Comparison of ENCODE assay signal across 16 cellular contexts in the genomic region with DNA sequence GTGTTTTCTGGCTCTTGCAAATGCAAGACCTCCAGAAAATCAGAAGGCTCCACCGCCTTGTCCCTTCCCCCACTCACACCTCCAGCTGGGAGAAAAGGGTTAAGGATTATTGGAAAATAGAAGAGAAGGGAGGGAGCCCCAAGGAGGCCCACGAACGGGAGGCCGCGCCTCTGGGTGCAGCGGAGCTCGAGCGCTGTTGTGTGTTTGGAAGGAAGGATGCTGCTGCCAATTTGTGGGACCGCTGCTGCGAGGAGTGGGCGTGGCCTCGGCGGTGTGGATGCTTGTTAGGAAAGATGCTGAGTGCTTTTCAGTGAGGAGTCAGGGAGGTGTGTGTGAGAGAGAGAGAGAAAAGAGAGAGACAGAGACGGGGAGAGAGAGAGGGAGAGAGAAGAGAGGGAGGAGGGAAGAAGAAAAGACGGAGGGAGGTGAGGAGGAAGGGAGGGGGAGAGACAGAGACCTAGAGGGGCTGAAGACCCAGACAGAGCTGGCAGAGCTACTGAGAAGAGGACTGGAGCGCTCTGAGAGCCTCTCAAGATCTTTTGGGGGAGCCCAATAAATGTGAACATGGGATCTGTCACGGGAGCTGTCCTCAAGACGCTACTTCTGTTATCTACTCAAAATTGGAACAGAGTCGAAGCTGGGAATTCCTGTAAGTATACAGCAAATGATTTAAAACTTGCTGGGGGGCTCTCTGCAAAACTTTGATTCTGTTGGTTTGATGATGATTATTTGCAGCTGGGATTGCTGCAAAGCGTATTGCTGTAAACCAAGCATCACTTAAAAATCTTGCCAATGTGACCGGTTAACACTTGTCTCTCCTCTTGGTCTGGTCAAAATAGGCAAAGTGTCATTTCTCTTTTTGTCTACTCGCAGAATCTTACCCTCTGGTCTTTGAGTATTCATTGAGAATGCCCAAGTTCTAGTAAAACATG. TPM values are rescaled to one million over a fixed set of nuclear protein-coding genes. Genes with fewer than 3 reads are reported as not detected.
DNase-seq lines count a peak whose midpoint lies in the region; ATAC-seq and TF ChIP-seq lines count a peak whose summit lies in the region.
"Had no signal": no experiment of that assay in that cellular context is flagged by ENCODE, and none has a peak within 500 bp of the region (broad histone marks: within the 10 kb centered on the region; RNA-seq: fewer than 3 reads in every experiment).

Gene CNTNAP4 (plus strand): TSS at position 303 of the 932 bp plus-strand sequence. CDS start 262 bp downstream, at position 565.

- no peaks in the 10 kb centered on the region for H3K36me3 Mint-ChIP-seq in endodermal cell (ENCODE audit: low read depth)
- H3K36me3 Mint-ChIP-seq in nephron progenitor cell (ENCODE audit: low read depth), result no peaks in the 10 kb centered on the region
- H3K36me3 Mint-ChIP-seq: activated CD8-positive, alpha-beta memory T cell treated with anti-CD3 and anti-CD28 coated beads, Interleukin-2, amount 10 ng/mL, durations not matched to agents 7 days and 5 days; CD14-positive monocyte; immature natural killer cell had no signal

- no peak within 1 kb of the TSS for H3K4me3 Mint-ChIP-seq in endodermal cell
- peak within 1 kb of the TSS; percentile 74 for H3K4me3 Mint-ChIP-seq in nephron progenitor cell
- H3K4me3 Mint-ChIP-seq: activated CD8-positive, alpha-beta memory T cell treated with anti-CD3 and anti-CD28 coated beads, Interleukin-2, amount 10 ng/mL, durations not matched to agents 7 days and 5 days; CD14-positive monocyte; immature natural killer cell had no signal

- H3K27me3 Mint-ChIP-seq in endodermal cell (ENCODE audit: insufficient read depth), result peaks cover 31% of the 10 kb centered on the region
- H3K27me3 Mint-ChIP-seq in nephron progenitor cell (ENCODE audit: low read depth, poor library complexity), result peaks cover 15% of the 10 kb centered on the region
- H3K27me3 Mint-ChIP-seq: activated CD8-positive, alpha-beta memory T cell treated with anti-CD3 and anti-CD28 coated beads, Interleukin-2, amount 10 ng/mL, durations not matched to agents 7 days and 5 days had no signal

- H3K9ac ChIP-seq in endodermal cell (ENCODE audit: extremely low read depth, low read length, poor library complexity, severe bottlenecking), result no peak within 1 kb of the TSS

- H3K4me1 ChIP-seq in endodermal cell (ENCODE audit: control insufficient read depth, insufficient read depth, low read length), result peaks cover 4% of the 10 kb centered on the region
- H3K4me1 ChIP-seq: pancreas had no signal

- H3K27ac Mint-ChIP-seq in endodermal cell (no peak within 1 kb of the TSS), nephron progenitor cell (no peak within 1 kb of the TSS)
- H3K27ac Mint-ChIP-seq: activated CD8-positive, alpha-beta memory T cell treated with anti-CD3 and anti-CD28 coated beads, Interleukin-2, amount 10 ng/mL, durations not matched to agents 7 days and 5 days; CD14-positive monocyte; immature natural killer cell had no signal

- in situ Hi-C loops in KBM-7 (cut with MboI; ENCODE audit: low pct_unique_long_range_greater_than_20kb, low sequenced_read_pairs), result no loop called here

- no peak within 1 kb of the TSS for H3K27ac ChIP-seq in endodermal cell (ENCODE audit: low read depth, low read length)
- H3K27ac ChIP-seq: epithelial cell of prostate, pancreas had no signal

- no peaks in the 10 kb centered on the region for H3K36me3 ChIP-seq in endodermal cell (ENCODE audit: control insufficient read depth, insufficient read depth, low read length)
- H3K36me3 ChIP-seq: pancreas had no signal

- H3K9me3 Mint-ChIP-seq in endodermal cell (no peaks in the 10 kb centered on the region), nephron progenitor cell (peaks cover 1% of the 10 kb centered on the region)

- H3K4me1 Mint-ChIP-seq in endodermal cell (no peaks in the 10 kb centered on the region), nephron progenitor cell (no peaks in the 10 kb centered on the region)
- H3K4me1 Mint-ChIP-seq: activated CD8-positive, alpha-beta memory T cell treated with anti-CD3 and anti-CD28 coated beads, Interleukin-2, amount 10 ng/mL, durations not matched to agents 7 days and 5 days; CD14-positive monocyte; immature natural killer cell had no signal

- H3K4me3 ChIP-seq in endodermal cell (ENCODE audit: low read length), result peak within 1 kb of the TSS; percentile 57
- H3K4me3 ChIP-seq: pancreas had no signal

- H3K9me3 ChIP-seq in endodermal cell (ENCODE audit: control insufficient read depth, low read length), result peaks cover 2% of the 10 kb centered on the region
- H3K9me3 ChIP-seq: pancreas had no signal

- H3K27me3 ChIP-seq in endodermal cell (ENCODE audit: control insufficient read depth, insufficient read depth, low read length, poor library complexity, severe bottlenecking), result peaks cover 13% of the 10 kb centered on the region

- DNase-seq in C1 segment of cervical spinal cord (lab: John Stamatoyannopoulos, UW) (peak in 12 of 14 donors; percentile 20 to 93 (median 60)), NCI-H1694 (lab: John Stamatoyannopoulos, UW) (peak; percentile 18), endodermal cell (peak; percentile 79), nephron progenitor cell (peak; percentile 63), KBM-7 (no peak), OCI-M2 (lab: John Stamatoyannopoulos, UW; ENCODE audit: unreplicated experiment) (no peak)
- no peak for DNase-seq in activated CD8-positive, alpha-beta memory T cell treated with anti-CD3 and anti-CD28 coated beads, Interleukin-2, amount 50 U/mL, for 48 hours
- DNase-seq: activated CD8-positive, alpha-beta memory T cell treated with anti-CD3 and anti-CD28 coated beads, Interleukin-2, amount 10 ng/mL, durations not matched to agents 7 days and 5 days; immature natural killer cell; trophoblast cell had no signal

- TF ChIP-seq CTCF in endodermal cell (conservative IDR thresholded peaks at IDR 0.05) (no peak), nephron progenitor cell (IDR thresholded peaks at IDR 0.05) (no peak)

- WGBS in endodermal cell (ENCODE audit: insufficient coverage in 1 of 2, insufficient read length in 1 of 2), 2 experiments, result 36 to 39% methylated on average over 21 of the region's 22 CpGs

- no peak for ATAC-seq in GM21825 (IDR thresholded peaks at IDR 0.05; ENCODE audit: unreplicated experiment)
- ATAC-seq: activated CD8-positive, alpha-beta memory T cell treated with anti-CD3 and anti-CD28 coated beads, Interleukin-2, amount 10 ng/mL, durations not matched to agents 7 days and 5 days; pancreas had no signal

RNA-seq across cellular contexts. Expression of gene CNTNAP4, which starts in this region (rescaled TPM):
- total RNA-seq in endodermal cell, result under 1 TPM; 0.24 to 0.55 TPM
- polyA plus RNA-seq in endodermal cell (2013, experiment 1 of 2), result 0.28 TPM
- 0.62 TPM for polyA plus RNA-seq in endodermal cell (2013, experiment 2 of 2)
- total RNA-seq: activated CD8-positive, alpha-beta memory T cell treated with anti-CD3 and anti-CD28 coated beads, Interleukin-2, amount 10 ng/mL, durations not matched to agents 7 days and 5 days; M059J; pancreas; T-helper 2 cell treated with Interferon-gamma antibody and Interleukin-4, amounts not matched to agents 100 ng/mL and 5 ng/mL, for 36 hours had no signal
- polyA plus RNA-seq: CD14-positive monocyte, immature natural killer cell, pancreas had no signal

Comparison
In these comparisons a context has a peak if more than half of its experiments do, and no peak if none do; other contexts are left out.
1. Peak in DNase-seq and H3K4me3 ChIP-seq in endodermal cell; RNA of the gene not detected or under 1 TPM.
2. DNase-seq: peak in C1 segment of cervical spinal cord (12 of 14), NCI-H1694 (single experiment) and nephron progenitor cell (single experiment); none in KBM-7 (single experiment), activated CD8-positive, alpha-beta memory T cell treated with anti-CD3 and anti-CD28 coated beads, Interleukin-2, amount 50 U/mL, for 48 hours (single experiment) and OCI-M2 (single experiment).